In genomic region chr13:41848435-41849255, GRCh38 we compare ENCODE assay signal across 11 cellular contexts.
A peak's percentile ranks its signal among the peaks of the same experiment; 100 is the strongest.
DNase-seq lines count a peak whose midpoint lies in the region; TF ChIP-seq lines count a peak whose summit lies in the region.
"Had no signal": no experiment of that assay in that cellular context is flagged by ENCODE, and none has a peak within 500 bp of the region (broad histone marks: within the 10 kb centered on the region; RNA-seq: fewer than 3 reads in every experiment).

No MANE protein-coding gene starts in this region.

- H3K4ac ChIP-seq in mesendoderm (ENCODE audit: low read depth, low read length) = no peak overlapping the region

- H3K9ac ChIP-seq in mesendoderm (ENCODE audit: low read length) = no peak overlapping the region

- no peak overlapping the region for H3K18ac ChIP-seq in mesendoderm (ENCODE audit: low read length)

- H3K36me3 ChIP-seq in mesendoderm (ENCODE audit: control insufficient read depth, insufficient read depth, low read length) = no peaks in the 10 kb centered on the region
- H3K36me3 ChIP-seq in SJCRH30 = peaks cover 2% of the 10 kb centered on the region; the same call in 1 of the 2 replicates

- H3K9me3 ChIP-seq in SJCRH30 (replicated peaks) = no peaks in the 10 kb centered on the region

- no peak overlapping the region for H3K27ac ChIP-seq in C4-2B
- H3K27ac ChIP-seq in mesendoderm (ENCODE audit: low read depth, low read length) = no peak overlapping the region
- no peak overlapping the region for H3K27ac ChIP-seq in SJCRH30
- H3K27ac ChIP-seq: dorsolateral prefrontal cortex had no signal

- H2BK15ac ChIP-seq in mesendoderm (replicated peaks; ENCODE audit: low read depth) = no peak overlapping the region

- H2AK5ac ChIP-seq in mesendoderm (ENCODE audit: low read length) = no peak overlapping the region

- H4K8ac ChIP-seq in mesendoderm (ENCODE audit: low read depth, low read length) = no peak overlapping the region

- H4K5ac ChIP-seq in mesendoderm (ENCODE audit: low read length) = no peak overlapping the region

- WGBS in mesendoderm (ENCODE audit: extremely low coverage, insufficient coverage, low lambda C conversion rate) = no CpG with 5 or more reads among the region's 2 CpGs

- H3K4me3 ChIP-seq in epithelial cell of proximal tubule (ENCODE audit: low read depth, low read length) = no peak overlapping the region
- H3K4me3 ChIP-seq in mesendoderm (ENCODE audit: low read length) = no peak overlapping the region
- H3K4me3 ChIP-seq in SJCRH30 = no peak overlapping the region
- H3K4me3 ChIP-seq: dorsolateral prefrontal cortex had no signal

- no peak overlapping the region for H3K56ac ChIP-seq in mesendoderm (ENCODE audit: low read length)

- H3K27me3 ChIP-seq in mesendoderm (ENCODE audit: insufficient read depth, low read length, poor library complexity) = no peaks in the 10 kb centered on the region
- H3K27me3 ChIP-seq in SJCRH30 = no peaks in the 10 kb centered on the region
- H3K27me3 ChIP-seq: dorsolateral prefrontal cortex had no signal

- no peak overlapping the region for H2BK120ac ChIP-seq in mesendoderm (ENCODE audit: low read depth, low read length)

- DNase-seq in M059J (ENCODE audit: low read depth) (peak; percentile 2), epithelial cell of proximal tubule (ENCODE audit: low read depth) (no peak), mesendoderm (peak; percentile 18), SJCRH30 (no peak), NCI-H2171 (lab: John Stamatoyannopoulos, UW) (no peak), putamen (ENCODE audit: low spot score) (no peak), NCI-H2227 (lab: John Stamatoyannopoulos, UW; ENCODE audit: unreplicated experiment) (no peak)
- DNase-seq: DMS153, dorsolateral prefrontal cortex, RPMI8226 had no signal

- peak; percentile 25 for TF ChIP-seq CTCF in C4-2B (conservative IDR thresholded peaks at IDR 0.05)
- peak; percentile 23 for TF ChIP-seq CTCF in epithelial cell of proximal tubule (conservative IDR thresholded peaks at IDR 0.05; ENCODE audit: low read depth, low read length)

- H2BK5ac ChIP-seq in mesendoderm (ENCODE audit: low read length) = no peak overlapping the region

- no peaks in the 10 kb centered on the region for H3K4me1 ChIP-seq in mesendoderm (ENCODE audit: control insufficient read depth, low read depth, low read length)
- no peaks in the 10 kb centered on the region for H3K4me1 ChIP-seq in SJCRH30

- H3K79me1 ChIP-seq in mesendoderm (ENCODE audit: low read length) = no peaks in the 10 kb centered on the region

- H3K79me2 ChIP-seq in mesendoderm (ENCODE audit: control insufficient read depth, insufficient read depth, low read length) = no peaks in the 10 kb centered on the region

- H3K23ac ChIP-seq in mesendoderm (ENCODE audit: low read length) = no peak overlapping the region

- no peak overlapping the region for H3K4me2 ChIP-seq in mesendoderm (ENCODE audit: low read length)

Comparison
In these comparisons a context has a peak if more than half of its experiments do, and no peak if none do; other contexts are left out.
1. DNase-seq: peak in M059J (single experiment) and mesendoderm (single experiment); none in epithelial cell of proximal tubule (single experiment), SJCRH30 (0 of 2), NCI-H2171 (single experiment), putamen (single experiment) and NCI-H2227 (single experiment).